10 cellular contexts compared by ENCODE assay signal in the genomic region with DNA sequence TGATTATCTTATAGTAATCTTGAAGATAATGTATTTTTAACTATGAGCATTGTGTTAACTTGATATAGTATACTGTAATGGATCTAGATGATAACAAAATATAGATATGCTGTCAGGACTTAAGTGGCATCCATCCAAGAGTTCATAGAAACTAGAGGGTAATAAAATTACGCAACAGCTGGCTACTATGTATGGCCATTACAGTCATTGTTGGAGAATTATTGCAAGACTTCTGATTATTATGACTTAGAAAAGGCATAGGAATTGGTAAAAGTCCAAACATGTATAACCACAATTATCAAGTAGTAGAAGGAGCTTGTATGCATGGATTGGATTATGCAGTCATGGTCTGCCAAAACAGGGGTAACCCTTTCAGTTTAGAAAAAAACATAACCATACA. TPM values are rescaled to one million over a fixed set of nuclear protein-coding genes. Genes with fewer than 3 reads are reported as not detected.
DNase-seq lines count a peak whose midpoint lies in the region; ATAC-seq and TF ChIP-seq lines count a peak whose summit lies in the region.
"Had no signal": no experiment of that assay in that cellular context is flagged by ENCODE, and none has a peak within 500 bp of the region (broad histone marks: within the 10 kb centered on the region; RNA-seq: fewer than 3 reads in every experiment).

No MANE protein-coding gene starts in this region.

- no peaks in the 10 kb centered on the region for H3K9me3 ChIP-seq in ascending aorta
- no peaks in the 10 kb centered on the region for H3K9me3 ChIP-seq in naive thymus-derived CD4-positive, alpha-beta T cell (ENCODE audit: control insufficient read depth in 2 of 3, low read length in 3 of 3)
- H3K9me3 ChIP-seq in upper lobe of left lung: no peaks in the 10 kb centered on the region
- H3K9me3 ChIP-seq: HAP-1 had no signal

- intact Hi-C loops in ascending aorta (cut with DNase I): no loop called here
- intact Hi-C loops in naive thymus-derived CD4-positive, alpha-beta T cell (cut with micrococcal nuclease): no loop called here

- WGBS in upper lobe of left lung, 2 donors: 63 to 65% methylated on average over 1 of the region's 1 CpG

- peaks cover 29 to 85% (median 69%) of the 10 kb centered on the region in 7 donors for H3K4me1 Mint-ChIP-seq in naive thymus-derived CD4-positive, alpha-beta T cell

- H3K4me3 ChIP-seq in ascending aorta (no peak overlapping the region), upper lobe of left lung (no peak overlapping the region)
- peak overlapping the region; percentile 9 for H3K4me3 ChIP-seq in naive thymus-derived CD4-positive, alpha-beta T cell (ENCODE audit: low read length)
- H3K4me3 ChIP-seq: HAP-1 had no signal

- TF ChIP-seq EP300 in upper lobe of left lung (IDR thresholded peaks at IDR 0.05): no peak

- ATAC-seq in naive thymus-derived CD4-positive, alpha-beta T cell: no peak
- no peak for ATAC-seq in upper lobe of left lung (ENCODE audit: low FRiP score in 2 of 2)
- no peak for ATAC-seq in GM21619 (IDR thresholded peaks at IDR 0.05; ENCODE audit: unreplicated experiment)

- peak overlapping the region in 9 of 10 donors; percentile 3 to 98 (median 76) for H3K4me3 Mint-ChIP-seq in naive thymus-derived CD4-positive, alpha-beta T cell

- peaks cover 0 to 30% (median 15%) of the 10 kb centered on the region in 5 donors for H3K36me3 Mint-ChIP-seq in naive thymus-derived CD4-positive, alpha-beta T cell

- H3K27me3 ChIP-seq in ascending aorta (no peaks in the 10 kb centered on the region), upper lobe of left lung (no peaks in the 10 kb centered on the region)
- no peaks in the 10 kb centered on the region for H3K27me3 ChIP-seq in naive thymus-derived CD4-positive, alpha-beta T cell (ENCODE audit: control insufficient read depth in 2 of 2, insufficient read depth in 2 of 2, low read length in 2 of 2)

- CTCF ChIA-PET in naive thymus-derived CD4-positive, alpha-beta T cell (lab: Charles Lee): no interaction called here

- H3K36me3 ChIP-seq in ascending aorta (peaks cover 12 to 13% of the 10 kb centered on the region in 2 donors), upper lobe of left lung (peaks cover 0 to 29% (median 6%) of the 10 kb centered on the region in 4 donors)
- peaks cover 15 to 38% (median 16%) of the 10 kb centered on the region in 3 experiments for H3K36me3 ChIP-seq in naive thymus-derived CD4-positive, alpha-beta T cell (ENCODE audit: control insufficient read depth in 2 of 3, insufficient read depth in 3 of 3, low read length in 3 of 3)

- peaks cover 0 to 18% of the 10 kb centered on the region in 2 donors for H3K4me1 ChIP-seq in ascending aorta
- H3K4me1 ChIP-seq in naive thymus-derived CD4-positive, alpha-beta T cell (ENCODE audit: control insufficient read depth in 2 of 2, insufficient read depth in 2 of 2, low read length in 2 of 2): peaks cover 27 to 28% of the 10 kb centered on the region in 2 donors
- peaks cover 28 to 51% (median 31%) of the 10 kb centered on the region in 4 donors for H3K4me1 ChIP-seq in upper lobe of left lung

- peak; percentile 12 for DNase-seq in NCI-H510A treated with DMSO at 0.1 percent for 48 hours (lab: John Stamatoyannopoulos, UW)
- DNase-seq in NCI-H510A (lab: John Stamatoyannopoulos, UW): no peak
- DNase-seq in M059J (ENCODE audit: low read depth): peak; percentile 34
- no peak for DNase-seq in ascending aorta (ENCODE audit: low spot score in 2 of 2)
- no peak for DNase-seq in naive thymus-derived CD4-positive, alpha-beta T cell
- no peak for DNase-seq in globus pallidus (ENCODE audit: low spot score)
- DNase-seq in upper lobe of left lung: no peak
- DNase-seq: amygdala had no signal

- no peaks in the 10 kb centered on the region for H3K9me3 Mint-ChIP-seq in naive thymus-derived CD4-positive, alpha-beta T cell

- no peak for TF ChIP-seq CTCF in ascending aorta (IDR thresholded peaks at IDR 0.05)
- no peak for TF ChIP-seq CTCF in upper lobe of left lung (IDR thresholded peaks at IDR 0.05)

- TF ChIP-seq POLR2A in upper lobe of left lung (IDR thresholded peaks at IDR 0.05): no peak

- H3K27ac ChIP-seq in ascending aorta (peak overlapping the region; percentile 60 to 74), upper lobe of left lung (peak overlapping the region in 2 of 4 donors; percentile 5 to 37)
- H3K27ac ChIP-seq in naive thymus-derived CD4-positive, alpha-beta T cell (ENCODE audit: low read depth, low read length): no peak overlapping the region

- POLR2A ChIA-PET in naive thymus-derived CD4-positive, alpha-beta T cell (lab: Charles Lee): interaction anchor here (1.7 to 5.7 kb wide), 2 partner anchors 9 to 28 kb away, joined by 5 to 49 read pairs; a partner anchor contains a TSS

- no peaks in the 10 kb centered on the region for H3K27me3 Mint-ChIP-seq in naive thymus-derived CD4-positive, alpha-beta T cell

- H3K27ac Mint-ChIP-seq in naive thymus-derived CD4-positive, alpha-beta T cell: peak overlapping the region in 4 of 9 donors; percentile 23 to 91 (median 56)

RNA-seq across cellular contexts. Expression of a gene that starts 9.5 kb away (rescaled TPM):
- total RNA-seq in M059J (2014; rRNA removed; shearing (Covaris generic)): 52.7 and 67.6 TPM in 2 replicates
- total RNA-seq in ascending aorta: 64.2 TPM
- 100 to 1,000 TPM; 313 to 520 (median 424) TPM for total RNA-seq in naive thymus-derived CD4-positive, alpha-beta T cell
- polyA plus RNA-seq in naive thymus-derived CD4-positive, alpha-beta T cell: 10 to 100 TPM; 30.5 to 40.4 TPM
- 100 to 1,000 TPM in 5 of 6 donors, 10 to 100 TPM in 1; 88.3 to 315 (median 159) TPM for total RNA-seq in upper lobe of left lung

RNA-seq across cellular contexts. Expression of a gene that starts 35.8 kb away (rescaled TPM):
- 0.20 and 1.0 TPM in 2 replicates for total RNA-seq in M059J (2014; rRNA removed; shearing (Covaris generic))
- 0.96 TPM for total RNA-seq in ascending aorta
- total RNA-seq in naive thymus-derived CD4-positive, alpha-beta T cell: 10 to 100 TPM in 2 of 5 experiments, 1 to 10 TPM in 3; 2.5 to 14.7 (median 6.4) TPM
- under 1 TPM; 0.08 to 0.84 TPM for polyA plus RNA-seq in naive thymus-derived CD4-positive, alpha-beta T cell
- 1 to 10 TPM; 1.1 to 7.3 (median 2.9) TPM for total RNA-seq in upper lobe of left lung

Comparison
In these comparisons a context has a peak if more than half of its experiments do, and no peak if none do; other contexts are left out.
1. DNase-seq: peak in NCI-H510A treated with DMSO at 0.1 percent for 48 hours (single experiment) and M059J (single experiment); none in NCI-H510A (single experiment), ascending aorta (0 of 2), naive thymus-derived CD4-positive, alpha-beta T cell (0 of 9), globus pallidus (single experiment) and upper lobe of left lung (0 of 2).